ENCODE assay signal across 8 cellular contexts in genomic region chr6:41846666-41847237, GRCh38. TPM values are rescaled to one million over a fixed set of nuclear protein-coding genes. Genes with fewer than 3 reads are reported as not detected.
DNase-seq lines count a peak whose midpoint lies in the region; ATAC-seq, FAIRE-seq and TF ChIP-seq lines count a peak whose summit lies in the region.

No MANE protein-coding gene starts in this region.

- H3K4me3 ChIP-seq in endothelial cell of umbilical vein (replicated peaks in 1 of 3; ENCODE audit: insufficient read depth in 1 of 3, low read depth in 1 of 3, low read length in 3 of 3): peak overlapping the region in 1 of 3 experiments; percentile 16

- intact Hi-C loops in endothelial cell of umbilical vein (cut with micrococcal nuclease): loop anchor here (1.0 kb wide), 6 partner anchors 45 to 198 kb away; partner anchors contain the start of genes BYSL, MED20, TOMM6 and USP49

- peak overlapping the region; percentile 96 for H3K27ac ChIP-seq in endothelial cell of umbilical vein (ENCODE audit: insufficient read depth, low read depth, low read length)

- CTCF ChIA-PET in endothelial cell of umbilical vein (lab: Charles Lee): interaction anchor here (0.6 to 2.8 kb wide), 25 partner anchors 10 to 221 kb away, joined by 3 to 40 read pairs (median 4); partner anchors contain the start of genes BYSL, MED20, TAF8 and TOMM6

- TF ChIP-seq CTCF in endothelial cell of umbilical vein (IDR thresholded peaks at IDR 0.05; ENCODE audit: extremely low read depth in 1 of 2, insufficient read depth in 1 of 2, low read depth in 1 of 2, low read length in 2 of 2): peak; percentile 79 to 85

- no peaks in the 10 kb centered on the region for H3K27me3 ChIP-seq in endothelial cell of umbilical vein (ENCODE audit: control insufficient read depth in 2 of 2, insufficient read depth in 2 of 2, low read length in 2 of 2)

- no TSS peak for BruUV-seq in endothelial cell of umbilical vein (replicated peaks; lab: Mats Ljungman, UMichigan)

- H3K4me1 ChIP-seq in endothelial cell of umbilical vein (ENCODE audit: control insufficient read depth, extremely low read depth, insufficient read depth, low read length): peaks cover 17% of the 10 kb centered on the region

- dilution Hi-C loops in endothelial cell of umbilical vein (cut with MboI; ENCODE audit: extremely low pct_ligation_motif_present, low sequenced_read_pairs): no loop called here

- no peaks in the 10 kb centered on the region for H3K9me1 ChIP-seq in endothelial cell of umbilical vein (replicated peaks; ENCODE audit: control insufficient read depth, extremely low read depth, insufficient read depth, low read length)

- DNase-seq in DMS53 treated with DMSO at 0.1 percent for 48 hours (lab: John Stamatoyannopoulos, UW; ENCODE audit: unreplicated experiment): peak; percentile 82
- DNase-seq in HK-2 (ENCODE audit: unreplicated experiment): peak; percentile 64
- peak; percentile 17 for DNase-seq in NOMO-1 treated with dmso at 0.1 percent for 144 hours (lab: John Stamatoyannopoulos, UW; ENCODE audit: unreplicated experiment)
- DNase-seq in activated CD8-positive, alpha-beta memory T cell treated with anti-CD3 and anti-CD28 coated beads for 24 hours: peak; percentile 70
- peak; percentile 99 for DNase-seq in endothelial cell of umbilical vein (ENCODE audit: low read depth, low spot score)
- DNase-seq in myocyte (ENCODE audit: low read depth): peak; percentile 94
- DNase-seq in stromal cell of bone marrow (ENCODE audit: low read depth): peak; percentile 93

- no peaks in the 10 kb centered on the region for H3K9me3 ChIP-seq in endothelial cell of umbilical vein (replicated peaks; ENCODE audit: control insufficient read depth, insufficient read depth, low read length)

- peak overlapping the region; percentile 76 for H3K4me2 ChIP-seq in endothelial cell of umbilical vein (ENCODE audit: insufficient read depth, low read length)

- peak overlapping the region; percentile 72 for H2AFZ ChIP-seq in endothelial cell of umbilical vein (ENCODE audit: low read depth, low read length)

- H4K20me1 ChIP-seq in endothelial cell of umbilical vein (replicated peaks; ENCODE audit: control insufficient read depth, extremely low read depth, insufficient read depth, low read length): no peaks in the 10 kb centered on the region

- peak; percentile 96 for FAIRE-seq in endothelial cell of umbilical vein (lab: Jason Lieb, UNC)

- POLR2A ChIA-PET in endothelial cell of umbilical vein (lab: Charles Lee): interaction anchor here (0.6 kb wide), 1 partner anchor 65 kb away, joined by 3 read pairs; no protein-coding TSS in a partner anchor

- no peaks in the 10 kb centered on the region for H3K79me2 ChIP-seq in endothelial cell of umbilical vein (ENCODE audit: control insufficient read depth, insufficient read depth, low read length)

- peak overlapping the region; percentile 71 for H3K9ac ChIP-seq in endothelial cell of umbilical vein (replicated peaks; ENCODE audit: extremely low read depth, insufficient read depth, low read length)

- no peaks in the 10 kb centered on the region for H3K36me3 ChIP-seq in endothelial cell of umbilical vein (ENCODE audit: control insufficient read depth in 2 of 2, extremely low read depth in 1 of 2, insufficient read depth in 2 of 2, low read length in 2 of 2)

- TF ChIP-seq POLR2A in endothelial cell of umbilical vein (IDR thresholded peaks at IDR 0.05; ENCODE audit: low read depth, low read length): peak; percentile 46

- ATAC-seq in GM19035 (IDR thresholded peaks at IDR 0.05; ENCODE audit: unreplicated experiment): no peak

TF ChIP-seq in endothelial cell of umbilical vein, 7 proteins besides CTCF, POLR2A, EP300 and RAD21:
- TF ChIP-seq POLR2AphosphoS5 (IDR thresholded peaks at IDR 0.05; ENCODE audit: insufficient read depth, low read depth, low read length): peak; percentile 78
- peak; percentile 99 for TF ChIP-seq GATA2 (IDR thresholded peaks at IDR 0.05; ENCODE audit: insufficient read depth, insufficient read length, low read depth, low read length)
- no peak for TF ChIP-seq MAX (IDR thresholded peaks at IDR 0.05; ENCODE audit: insufficient read depth, insufficient read length)
- TF ChIP-seq EZH2 (IDR thresholded peaks at IDR 0.05; ENCODE audit: borderline replicate concordance, low read depth, low read length, severe bottlenecking): no peak
- TF ChIP-seq JUN (IDR thresholded peaks at IDR 0.05; ENCODE audit: borderline replicate concordance, insufficient read depth, insufficient read length, low read depth): peak; percentile 86
- TF ChIP-seq FOS (IDR thresholded peaks at IDR 0.05; ENCODE audit: borderline replicate concordance, insufficient read depth, low read length): peak; percentile 92
- TF ChIP-seq MYC (IDR thresholded peaks at IDR 0.05; ENCODE audit: low read depth, low read length): no peak

RNA-seq across cellular contexts. Expression of gene USP49, which starts 48.4 kb away (rescaled TPM):
- 4.1 and 4.5 TPM in 2 replicates for total RNA-seq in endothelial cell of umbilical vein
- 2.1 and 2.4 TPM in 2 replicates for polyA plus RNA-seq in endothelial cell of umbilical vein
- polyA plus RNA-seq in endothelial cell of umbilical vein (2011; cell fraction: cytosol; rRNA removed): 1.2 and 1.9 TPM in 2 replicates
- 10.6 and 11.7 TPM in 2 replicates for polyA plus RNA-seq in endothelial cell of umbilical vein (2011; cell fraction: nucleus; rRNA removed)
- 4.1 and 4.6 TPM in 2 replicates for polyA plus RNA-seq in endothelial cell of umbilical vein (2012)
- polyA minus RNA-seq in endothelial cell of umbilical vein: 4.4 and 5.0 TPM in 2 replicates
- 2.4 TPM for polyA minus RNA-seq in endothelial cell of umbilical vein (2011; cell fraction: cytosol; rRNA and poly(A)+ RNA removed)
- polyA minus RNA-seq in endothelial cell of umbilical vein (2011; cell fraction: nucleus; rRNA and poly(A)+ RNA removed): 7.1 and 9.0 TPM in 2 replicates
- total RNA-seq in myocyte: 2.2 and 3.1 TPM in 2 replicates
- 3.0 TPM for polyA plus RNA-seq in myocyte (2012)

RNA-seq across cellular contexts. Expression of gene TOMM6, which starts 59.3 kb away (rescaled TPM):
- 220 and 233 TPM in 2 replicates for total RNA-seq in endothelial cell of umbilical vein
- polyA plus RNA-seq in endothelial cell of umbilical vein: 435 and 527 TPM in 2 replicates
- 495 and 684 TPM in 2 replicates for polyA plus RNA-seq in endothelial cell of umbilical vein (2011; cell fraction: cytosol; rRNA removed)
- polyA plus RNA-seq in endothelial cell of umbilical vein (2011; cell fraction: nucleus; rRNA removed): 216 and 226 TPM in 2 replicates
- polyA plus RNA-seq in endothelial cell of umbilical vein (2012): 236 and 361 TPM in 2 replicates
- 98.5 and 115 TPM in 2 replicates for polyA minus RNA-seq in endothelial cell of umbilical vein
- 66.2 TPM for polyA minus RNA-seq in endothelial cell of umbilical vein (2011; cell fraction: cytosol; rRNA and poly(A)+ RNA removed)
- 9.3 and 23.8 TPM in 2 replicates for polyA minus RNA-seq in endothelial cell of umbilical vein (2011; cell fraction: nucleus; rRNA and poly(A)+ RNA removed)
- 101 and 115 TPM in 2 replicates for total RNA-seq in myocyte
- polyA plus RNA-seq in myocyte (2012): 210 TPM

Comparison
In these comparisons a context has a peak if more than half of its experiments do, and no peak if none do; other contexts are left out.
1. DNase-seq: peak in every context shown above with its lines; median percentile 99 in endothelial cell of umbilical vein; 94 in myocyte; 93 in stromal cell of bone marrow; 82 in DMS53 treated with DMSO at 0.1 percent for 48 hours; 70 in activated CD8-positive, alpha-beta memory T cell treated with anti-CD3 and anti-CD28 coated beads for 24 hours; 64 in HK-2; 17 in NOMO-1 treated with dmso at 0.1 percent for 144 hours.